Comparison of ENCODE assay signal across 8 cellular contexts in the genomic region with DNA sequence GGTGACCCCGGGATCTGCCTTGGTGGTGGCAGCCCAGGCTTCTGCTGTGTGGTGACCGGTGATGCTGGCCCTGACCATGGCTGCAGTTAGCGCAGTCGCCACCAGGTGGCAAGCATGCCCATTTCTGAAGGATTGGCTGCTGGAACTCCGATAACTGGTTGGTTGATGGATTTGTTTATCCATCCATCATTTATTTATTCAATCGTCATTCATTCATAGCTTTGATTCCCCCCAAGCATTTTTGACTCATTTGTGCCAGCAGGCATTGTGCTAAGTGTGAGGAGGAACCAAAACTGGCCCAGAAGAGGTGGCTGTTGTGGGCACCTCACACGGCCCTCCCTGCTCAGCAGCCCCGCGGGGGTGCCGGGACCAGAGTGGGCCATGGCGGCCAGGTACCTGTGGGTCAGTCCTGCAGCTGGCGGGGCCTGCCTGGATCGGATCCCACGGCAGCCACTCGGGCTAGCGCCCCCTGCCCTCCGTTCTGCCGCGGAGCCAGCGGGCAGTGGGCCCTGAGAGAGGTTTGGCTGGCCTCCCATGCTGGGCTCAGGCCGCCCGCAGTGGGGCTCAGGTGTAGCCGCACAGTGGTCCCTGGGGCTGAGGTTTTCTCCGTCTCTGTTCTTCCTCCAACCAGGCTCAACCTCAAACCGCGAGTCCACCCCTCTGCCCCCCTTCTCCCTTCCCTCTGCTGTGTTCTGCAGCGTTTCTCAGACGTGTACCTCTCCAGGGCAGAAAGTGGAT. TPM values are rescaled to one million over a fixed set of nuclear protein-coding genes. Genes with fewer than 3 reads are reported as not detected.
DNase-seq lines count a peak whose midpoint lies in the region; ATAC-seq, FAIRE-seq and TF ChIP-seq lines count a peak whose summit lies in the region.

No MANE protein-coding gene starts in this region.

- DNase-seq in Caco-2, result peak; percentile 58 to 75
- peak; percentile 92 for DNase-seq in HTR-8/SVneo (ENCODE audit: insufficient read length, low spot score)
- peak; percentile 71 for DNase-seq in RPMI8226
- peak; percentile 70 for DNase-seq in activated T-helper 9 cell treated with anti-CD3 and anti-CD28 coated beads, Interleukin-2, amount 50 U/mL, for 16 hours (ENCODE audit: low read depth)
- DNase-seq in foreskin fibroblast, result peak; percentile 77 to 93
- DNase-seq in nucleus accumbens (lab: John Stamatoyannopoulos, UW), result peak in 50 of 56 donors; percentile 4 to 87 (median 54)

- BruUV-seq in Caco-2 (replicated peaks; lab: Mats Ljungman, UMichigan), result no TSS peak

- ATAC-seq in GM21737 (IDR thresholded peaks at IDR 0.05; ENCODE audit: unreplicated experiment), result no peak

- no peak overlapping the region for H3K27ac Mint-ChIP-seq in Caco-2 (ENCODE audit: unreplicated experiment)

- peak; percentile 64 to 73 for TF ChIP-seq CTCF in Caco-2 (IDR thresholded peaks at IDR 0.05; ENCODE audit: insufficient read depth in 1 of 2, low read depth in 1 of 2, low read length in 1 of 2, severe bottlenecking in 1 of 2, unreplicated experiment in 1 of 2)
- TF ChIP-seq CTCF in foreskin fibroblast (IDR thresholded peaks at IDR 0.05; ENCODE audit: low read depth, low read length), result peak; percentile 91

- H3K4me3 Mint-ChIP-seq in Caco-2 (ENCODE audit: unreplicated experiment), result no peak overlapping the region

- no peaks in the 10 kb centered on the region for H3K27me3 ChIP-seq in Caco-2 (replicated peaks; ENCODE audit: control insufficient read depth, insufficient read depth, low read length)
- H3K27me3 ChIP-seq in stomach smooth muscle (ENCODE audit: control insufficient read depth in 1 of 2, insufficient read depth in 2 of 2, low read length in 2 of 2), result no peaks in the 10 kb centered on the region

- POLR2A ChIA-PET in Caco-2 (lab: Charles Lee), result no interaction called here

- no peaks in the 10 kb centered on the region for H3K27me3 Mint-ChIP-seq in Caco-2 (ENCODE audit: insufficient read depth, unreplicated experiment)

- H3K36me3 Mint-ChIP-seq in Caco-2 (ENCODE audit: insufficient read depth, unreplicated experiment), result no peaks in the 10 kb centered on the region

- CTCF ChIA-PET in Caco-2 (lab: Charles Lee), result interaction anchor here (0.9 kb wide), 1 partner anchor 67 kb away, joined by 4 read pairs; no protein-coding TSS in a partner anchor

- intact Hi-C loops in Caco-2 (cut with micrococcal nuclease; ENCODE audit: unreplicated experiment), result loop anchor here (1.0 to 2.0 kb wide), 2 partner anchors 30 to 60 kb away; partner anchors contain the start of gene ITGA3

- H3K9me3 ChIP-seq in Caco-2, result no peaks in the 10 kb centered on the region
- H3K9me3 ChIP-seq in stomach smooth muscle (ENCODE audit: control insufficient read depth in 2 of 2, low read length in 2 of 2), result no peaks in the 10 kb centered on the region

- no peaks in the 10 kb centered on the region for H3K36me3 ChIP-seq in Caco-2 (ENCODE audit: control insufficient read depth, insufficient read depth, low read length)
- no peaks in the 10 kb centered on the region for H3K36me3 ChIP-seq in stomach smooth muscle (ENCODE audit: control insufficient read depth in 2 of 2, insufficient read depth in 2 of 2, low read length in 2 of 2)

- H3K4me3 ChIP-seq in Caco-2 (ENCODE audit: low read depth, low read length) (no peak overlapping the region), foreskin fibroblast (ENCODE audit: low read depth in 1 of 2, low read length in 2 of 2) (peak overlapping the region; percentile 38 to 44), stomach smooth muscle (ENCODE audit: low read length in 2 of 2) (peak overlapping the region; percentile 42 to 71)

- FAIRE-seq in HTR-8/SVneo (lab: Jason Lieb, UNC), result peak; percentile 100

- peaks cover 7% of the 10 kb centered on the region for H3K4me1 Mint-ChIP-seq in Caco-2 (ENCODE audit: low read depth, unreplicated experiment)

- peak overlapping the region in 1 of 2 donors; percentile 13 for H3K9ac ChIP-seq in stomach smooth muscle (ENCODE audit: low read length in 2 of 2)

- no peaks in the 10 kb centered on the region for H3K4me1 ChIP-seq in Caco-2
- H3K4me1 ChIP-seq in stomach smooth muscle (ENCODE audit: control insufficient read depth, insufficient read depth, low read length), result peaks cover 22% of the 10 kb centered on the region

- H3K27ac ChIP-seq in stomach smooth muscle (ENCODE audit: low read length), result peak overlapping the region; percentile 37

- no peaks in the 10 kb centered on the region for H3K9me3 Mint-ChIP-seq in Caco-2 (ENCODE audit: unreplicated experiment)

RNA-seq across cellular contexts. Expression of gene ITGA3, which starts 28.8 kb away (rescaled TPM):
- 10.4 and 14.7 TPM in 2 replicates for total RNA-seq in Caco-2 (2022)

RNA-seq across cellular contexts. Expression of gene DLX3, which starts 32.0 kb away (rescaled TPM):
- 3.9 and 4.9 TPM in 2 replicates for total RNA-seq in Caco-2 (2022)

RNA-seq across cellular contexts. Expression of gene DLX4, which starts 58.1 kb away (rescaled TPM):
- total RNA-seq in Caco-2 (2022), result 27.0 and 33.1 TPM in 2 replicates
